8 cellular contexts compared by ENCODE assay signal in genomic region chr14:94080606-94081385, GRCh38. TPM values are rescaled to one million over a fixed set of nuclear protein-coding genes. Genes with fewer than 3 reads are reported as not detected.
DNase-seq lines count a peak whose midpoint lies in the region; ATAC-seq and TF ChIP-seq lines count a peak whose summit lies in the region.

DDX24 (minus strand) TSS chr14:94081202; CDS start chr14:94079742, 1,460 bp downstream.
IFI27L1 (plus strand) TSS chr14:94081310; CDS start chr14:94096938, 15,628 bp downstream.

- no peaks in the 10 kb centered on the region for H3K9me3 ChIP-seq in thymus (ENCODE audit: control insufficient read depth)

- H3K36me3 ChIP-seq in thymus (ENCODE audit: control insufficient read depth, insufficient read depth) = peaks cover 12% of the 10 kb centered on the region

- H3K36me3 Mint-ChIP-seq in activated naive CD8-positive, alpha-beta T cell treated with anti-CD3 and anti-CD28 coated beads for 36 hours = peaks cover 51% of the 10 kb centered on the region
- peaks cover 16% of the 10 kb centered on the region for H3K36me3 Mint-ChIP-seq in glutamatergic neuron (ENCODE audit: unreplicated experiment)
- H3K36me3 Mint-ChIP-seq in osteocyte (ENCODE audit: unreplicated experiment) = peaks cover 25% of the 10 kb centered on the region

- no peaks in the 10 kb centered on the region for H3K27me3 ChIP-seq in thymus (ENCODE audit: control insufficient read depth, insufficient read depth)

- CTCF ChIA-PET in GM10248 (lab: Yijun Ruan, JAX) = interaction anchor here (0.7 to 5.5 kb wide), 11 partner anchors 10 to 141 kb away, joined by 3 to 25 read pairs (median 4); no protein-coding TSS in a partner anchor

- peaks cover 39% of the 10 kb centered on the region for H3K4me1 Mint-ChIP-seq in activated naive CD8-positive, alpha-beta T cell treated with anti-CD3 and anti-CD28 coated beads for 36 hours
- peaks cover 24% of the 10 kb centered on the region for H3K4me1 Mint-ChIP-seq in glutamatergic neuron (ENCODE audit: low read depth, unreplicated experiment)
- H3K4me1 Mint-ChIP-seq in osteocyte (ENCODE audit: unreplicated experiment) = peaks cover 42% of the 10 kb centered on the region

- peak within 1 kb of the TSS; percentile 100 for H3K27ac Mint-ChIP-seq in activated naive CD8-positive, alpha-beta T cell treated with anti-CD3 and anti-CD28 coated beads for 36 hours
- H3K27ac Mint-ChIP-seq in glutamatergic neuron (ENCODE audit: unreplicated experiment) = peak within 1 kb of the TSS; percentile 98
- H3K27ac Mint-ChIP-seq in osteocyte (ENCODE audit: unreplicated experiment) = peak within 1 kb of the TSS; percentile 99

- no peaks in the 10 kb centered on the region for H3K27me3 Mint-ChIP-seq in activated naive CD8-positive, alpha-beta T cell treated with anti-CD3 and anti-CD28 coated beads for 36 hours
- peaks cover 7% of the 10 kb centered on the region for H3K27me3 Mint-ChIP-seq in glutamatergic neuron (ENCODE audit: unreplicated experiment)
- H3K27me3 Mint-ChIP-seq in osteocyte (ENCODE audit: unreplicated experiment) = no peaks in the 10 kb centered on the region

- peak within 1 kb of the TSS; percentile 100 for H3K4me3 Mint-ChIP-seq in activated naive CD8-positive, alpha-beta T cell treated with anti-CD3 and anti-CD28 coated beads for 36 hours
- H3K4me3 Mint-ChIP-seq in glutamatergic neuron (ENCODE audit: unreplicated experiment) (peak within 1 kb of the TSS; percentile 100), osteocyte (ENCODE audit: unreplicated experiment) (peak within 1 kb of the TSS; percentile 100)

- TF ChIP-seq CTCF in GM10248 (IDR thresholded peaks at IDR 0.05; ENCODE audit: control extremely low read depth, extremely low read depth, low read depth, missing control alignments) = no peak
- TF ChIP-seq CTCF in glutamatergic neuron (IDR thresholded peaks at IDR 0.05; ENCODE audit: partially characterized antibody, unreplicated experiment) = no peak
- no peak for TF ChIP-seq CTCF in osteocyte (IDR thresholded peaks at IDR 0.05)

- POLR2A ChIA-PET in GM10248 (lab: Yijun Ruan, JAX) = interaction anchor here (0.6 to 1.1 kb wide), 8 partner anchors 13 to 100 kb away, joined by 3 to 6 read pairs (median 4); no protein-coding TSS in a partner anchor

- peaks cover 24% of the 10 kb centered on the region for H3K4me1 ChIP-seq in thymus (ENCODE audit: control insufficient read depth, insufficient read depth, low read length)

- peak within 1 kb of the TSS; percentile 99 for H3K4me3 ChIP-seq in thymus (ENCODE audit: low read length)

- WGBS in thymus = under 1% methylated on average over 79 of the region's 79 CpGs

- peak; percentile 98 for DNase-seq in GM10248 (ENCODE audit: extremely low spot score)
- DNase-seq in NCI-H1105 (lab: John Stamatoyannopoulos, UW) = peak; percentile 92
- DNase-seq in SKM-1 treated with dmso at 0.1 percent for 144 hours (lab: John Stamatoyannopoulos, UW; ENCODE audit: unreplicated experiment) = peak; percentile 72
- DNase-seq in activated naive CD8-positive, alpha-beta T cell treated with anti-CD3 and anti-CD28 coated beads for 36 hours = peak; percentile 97
- DNase-seq in glutamatergic neuron = peak; percentile 97
- peak; percentile 98 for DNase-seq in osteocyte (ENCODE audit: extremely low spot score, unreplicated experiment)

- peak within 1 kb of the TSS; percentile 98 for H3K27ac ChIP-seq in thymus (ENCODE audit: low read depth)

- H3K9me3 Mint-ChIP-seq in activated naive CD8-positive, alpha-beta T cell treated with anti-CD3 and anti-CD28 coated beads for 36 hours = no peaks in the 10 kb centered on the region
- peaks cover 9% of the 10 kb centered on the region for H3K9me3 Mint-ChIP-seq in glutamatergic neuron (ENCODE audit: unreplicated experiment)
- no peaks in the 10 kb centered on the region for H3K9me3 Mint-ChIP-seq in osteocyte (ENCODE audit: unreplicated experiment)

- peak; percentile 99 for ATAC-seq in HG02623 (IDR thresholded peaks at IDR 0.05; ENCODE audit: unreplicated experiment)

RNA-seq across cellular contexts. Expression of gene DDX24, which starts in this region (rescaled TPM):
- total RNA-seq in activated naive CD8-positive, alpha-beta T cell treated with anti-CD3 and anti-CD28 coated beads for 36 hours = 100 to 1,000 TPM; 320 to 332 TPM
- 257 TPM for total RNA-seq in glutamatergic neuron (ENCODE audit: unreplicated experiment)
- total RNA-seq in osteocyte = 167 and 170 TPM in 2 replicates
- polyA plus RNA-seq in thymus = 103 TPM

RNA-seq across cellular contexts. Expression of gene IFI27L1, which starts in this region (rescaled TPM):
- total RNA-seq in activated naive CD8-positive, alpha-beta T cell treated with anti-CD3 and anti-CD28 coated beads for 36 hours = 10 to 100 TPM; 15.9 to 18.2 TPM
- total RNA-seq in glutamatergic neuron (ENCODE audit: unreplicated experiment) (45.7 TPM), osteocyte (25.8 and 30.0 TPM in 2 replicates)
- 16.7 TPM for polyA plus RNA-seq in thymus

Comparison
In these comparisons a context has a peak if more than half of its experiments do, and no peak if none do; other contexts are left out.
1. Peak in every context shown above with its lines: DNase-seq, ATAC-seq, H3K4me3 ChIP-seq and H3K27ac ChIP-seq.